8 cellular contexts compared by ENCODE assay signal in genomic region chr6:34154668-34155447, GRCh38. TPM values are rescaled to one million over a fixed set of nuclear protein-coding genes. Genes with fewer than 3 reads are reported as not detected.
DNase-seq lines count a peak whose midpoint lies in the region; ATAC-seq and TF ChIP-seq lines count a peak whose summit lies in the region.

No MANE protein-coding gene starts in this region.

- peak overlapping the region; percentile 62 for H3K4me3 ChIP-seq in DOHH2 (ENCODE audit: low read length)
- H3K4me3 ChIP-seq in astrocyte of the spinal cord (ENCODE audit: low read depth, low read length), result no peak overlapping the region
- peak overlapping the region; percentile 59 for H3K4me3 ChIP-seq in iPS-18c (ENCODE audit: insufficient read depth, low read depth, low read length)

- TF ChIP-seq CTCF in DOHH2 (IDR thresholded peaks at IDR 0.05; ENCODE audit: low read depth, low read length, poor library complexity, severe bottlenecking) (peak; percentile 93), astrocyte of the spinal cord (IDR thresholded peaks at IDR 0.05; ENCODE audit: low read depth, low read length) (peak; percentile 83)

- peaks cover 29% of the 10 kb centered on the region for H3K27me3 Mint-ChIP-seq in IgD-negative memory B cell

- H3K4me3 Mint-ChIP-seq in IgD-negative memory B cell, result peak overlapping the region in 3 of 4 donors; percentile 12 to 81 (median 17)

- in situ Hi-C loops in astrocyte of the spinal cord (cut with HindIII; ENCODE audit: low sequenced_read_pairs), result no loop called here

- H3K27ac Mint-ChIP-seq in IgD-negative memory B cell, result no peak overlapping the region

- no peaks in the 10 kb centered on the region for H3K9me2 ChIP-seq in DOHH2 (replicated peaks; ENCODE audit: control insufficient read depth, low read length)

- H3F3A ChIP-seq in DOHH2 (ENCODE audit: control insufficient read depth, insufficient read depth), result no peaks in the 10 kb centered on the region

- H4K20me1 ChIP-seq in DOHH2 (ENCODE audit: control insufficient read depth, insufficient read depth, low read depth, low read length), result no peaks in the 10 kb centered on the region

- H3K4me1 Mint-ChIP-seq in IgD-negative memory B cell, result peaks cover 0 to 4% (median 3%) of the 10 kb centered on the region in 3 donors

- peak; percentile 47 for DNase-seq in T1000 (lab: John Stamatoyannopoulos, UW)
- peak; percentile 19 for DNase-seq in astrocyte of the spinal cord (ENCODE audit: low read depth, low spot score)
- peak; percentile 81 for DNase-seq in stimulated activated CD4-positive, alpha-beta T cell treated with anti-CD3 and anti-CD28 coated beads, Interleukin-15, amount 100 ng/mL, for 24 hours
- DNase-seq in foreskin melanocyte, result no peak

- H3K9me3 ChIP-seq in DOHH2 (ENCODE audit: control insufficient read depth, insufficient read depth, low read length), result no peaks in the 10 kb centered on the region
- peaks cover 3% of the 10 kb centered on the region for H3K9me3 ChIP-seq in iPS-18c (ENCODE audit: control insufficient read depth, insufficient read depth, low read length)

- H3K36me3 ChIP-seq in DOHH2 (ENCODE audit: control insufficient read depth, low read length), result no peaks in the 10 kb centered on the region

- H3K27me3 ChIP-seq in DOHH2 (ENCODE audit: control insufficient read depth, low read length), result peaks cover 41% of the 10 kb centered on the region

- ATAC-seq in HG03460 (IDR thresholded peaks at IDR 0.05; ENCODE audit: unreplicated experiment), result no peak

- peak overlapping the region; percentile 83 for H3K4me2 ChIP-seq in DOHH2 (ENCODE audit: low read length)

- no peaks in the 10 kb centered on the region for H3K9me3 Mint-ChIP-seq in IgD-negative memory B cell

- H3K27ac ChIP-seq in DOHH2 (ENCODE audit: low read depth, low read length), result no peak overlapping the region

- no peaks in the 10 kb centered on the region for H3K79me2 ChIP-seq in DOHH2 (ENCODE audit: control insufficient read depth, low read length)

- peaks cover 26% of the 10 kb centered on the region for H3K4me1 ChIP-seq in DOHH2 (ENCODE audit: control insufficient read depth, low read length)

- peaks cover 5% of the 10 kb centered on the region for H3K36me3 Mint-ChIP-seq in IgD-negative memory B cell

RNA-seq across cellular contexts. Expression of gene GRM4, which starts 9.0 kb away (rescaled TPM):
- not detected for polyA plus RNA-seq in IgD-negative memory B cell
